8 cellular contexts compared by ENCODE assay signal in the genomic region with DNA sequence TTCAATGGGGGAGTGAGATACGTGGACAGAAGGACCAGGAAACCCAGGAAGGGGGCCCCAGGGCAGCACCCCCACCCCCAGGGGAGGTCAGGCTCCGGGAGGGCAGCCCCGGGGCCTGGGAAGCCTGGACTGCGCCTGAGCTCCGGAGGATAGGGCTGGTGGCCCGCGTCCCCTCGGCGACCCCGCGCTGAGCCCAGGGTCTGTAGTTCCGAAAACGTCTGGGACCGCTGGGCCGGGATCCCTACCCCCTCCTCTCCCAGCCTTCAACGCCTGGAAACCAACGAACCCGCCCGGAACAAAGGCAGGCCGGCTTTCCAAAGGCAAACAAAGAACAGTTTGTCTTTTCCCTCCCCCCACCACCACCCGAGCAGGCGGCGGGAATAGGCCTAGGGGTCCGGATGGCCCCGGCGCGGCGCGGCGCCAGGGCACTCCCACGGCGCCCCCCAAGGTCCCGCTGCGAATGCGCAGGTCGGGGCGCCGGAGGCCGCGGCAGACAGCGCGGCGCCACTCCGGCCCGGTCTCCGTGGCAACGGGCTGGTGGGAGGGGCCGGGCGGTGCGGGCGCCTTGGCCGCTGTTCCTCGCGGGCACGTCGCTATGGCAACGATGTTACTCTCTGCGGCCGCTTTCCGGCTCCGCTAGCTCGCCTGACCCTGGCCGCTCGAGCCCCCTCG. TPM values are rescaled to one million over a fixed set of nuclear protein-coding genes. Genes with fewer than 3 reads are reported as not detected.
DNase-seq lines count a peak whose midpoint lies in the region; TF ChIP-seq lines count a peak whose summit lies in the region.

No MANE protein-coding gene starts in this region.

- peak overlapping the region; percentile 52 to 81 (median 76) for H3K4me3 Mint-ChIP-seq in CD4-positive, alpha-beta memory T cell

- H3K36me3 ChIP-seq in CD4-positive, alpha-beta memory T cell (ENCODE audit: insufficient read depth, low read length): no peaks in the 10 kb centered on the region
- H3K36me3 ChIP-seq in right atrium auricular region (no peaks in the 10 kb centered on the region), urinary bladder (ENCODE audit: insufficient read depth) (no peaks in the 10 kb centered on the region)

- H3K4me1 Mint-ChIP-seq in CD4-positive, alpha-beta memory T cell: peaks cover 3 to 6% (median 4%) of the 10 kb centered on the region in 4 donors

- H3K27ac ChIP-seq in CD4-positive, alpha-beta memory T cell (ENCODE audit: low read depth, low read length): no peak overlapping the region
- H3K27ac ChIP-seq in angular gyrus (ENCODE audit: low read depth, low read length) (peak overlapping the region; percentile 96), right atrium auricular region (peak overlapping the region; percentile 91 to 92), urinary bladder (ENCODE audit: low read depth) (peak overlapping the region; percentile 99)

- H3K9me3 Mint-ChIP-seq in CD4-positive, alpha-beta memory T cell: no peaks in the 10 kb centered on the region

- H3K36me3 Mint-ChIP-seq in CD4-positive, alpha-beta memory T cell: no peaks in the 10 kb centered on the region

- H3K4me3 ChIP-seq in CD4-positive, alpha-beta memory T cell (ENCODE audit: low read length in 2 of 2): no peak overlapping the region
- peak overlapping the region; percentile 39 to 55 for H3K4me3 ChIP-seq in right atrium auricular region
- H3K4me3 ChIP-seq in urinary bladder (ENCODE audit: low read depth, low read length): peak overlapping the region; percentile 27

- DNase-seq in CD4-positive, alpha-beta memory T cell: peak; percentile 55 to 66 (median 61)
- peak; percentile 40 for DNase-seq in GOT3 (lab: John Stamatoyannopoulos, UW)
- peak; percentile 82 for DNase-seq in NCI-H146 treated with DMSO at 0.1 percent for 48 hours (lab: John Stamatoyannopoulos, UW; ENCODE audit: unreplicated experiment)
- peak; percentile 25 to 82 (median 47) for DNase-seq in T-helper 2 cell
- peak; percentile 91 for DNase-seq in right atrium auricular region (ENCODE audit: low spot score)
- DNase-seq in pulmonary artery endothelial cell (ENCODE audit: low read depth, low spot score): peak; percentile 71

- CTCF ChIA-PET in CD4-positive, alpha-beta memory T cell (lab: Charles Lee; ENCODE audit: partially characterized antibody): no interaction called here

- H3K27me3 ChIP-seq in CD4-positive, alpha-beta memory T cell (ENCODE audit: insufficient read depth, low read length): peaks cover 14% of the 10 kb centered on the region
- H3K27me3 ChIP-seq in right atrium auricular region: no peaks in the 10 kb centered on the region

- peaks cover 13 to 21% of the 10 kb centered on the region in 2 donors for H3K27me3 Mint-ChIP-seq in CD4-positive, alpha-beta memory T cell

- peak overlapping the region in 4 of 7 donors; percentile 36 to 83 (median 44) for H3K27ac Mint-ChIP-seq in CD4-positive, alpha-beta memory T cell

- intact Hi-C loops in CD4-positive, alpha-beta memory T cell (cut with micrococcal nuclease): no loop called here

- POLR2A ChIA-PET in CD4-positive, alpha-beta memory T cell (lab: Charles Lee; ENCODE audit: partially characterized antibody): interaction anchor here (0.7 kb wide), 1 partner anchor 905 kb away, joined by 3 read pairs; no protein-coding TSS in a partner anchor

- TF ChIP-seq CTCF in right atrium auricular region (IDR thresholded peaks at IDR 0.05): no peak

- under 1% methylated on average over 65 of the region's 65 CpGs for WGBS in urinary bladder

- H3K9me3 ChIP-seq in CD4-positive, alpha-beta memory T cell (ENCODE audit: control insufficient read depth in 1 of 2, low read length in 2 of 2): no peaks in the 10 kb centered on the region
- no peaks in the 10 kb centered on the region for H3K9me3 ChIP-seq in right atrium auricular region

- peaks cover 7% of the 10 kb centered on the region for H3K4me1 ChIP-seq in CD4-positive, alpha-beta memory T cell (ENCODE audit: insufficient read depth, low read length)
- H3K4me1 ChIP-seq in right atrium auricular region (peaks cover 0 to 30% of the 10 kb centered on the region in 2 donors), urinary bladder (ENCODE audit: insufficient read depth) (no peaks in the 10 kb centered on the region)

RNA-seq across cellular contexts. Expression of gene IGLL1, which starts 58.5 kb away (rescaled TPM):
- not detected for total RNA-seq in CD4-positive, alpha-beta memory T cell
- not detected for polyA plus RNA-seq in CD4-positive, alpha-beta memory T cell
- total RNA-seq in right atrium auricular region (not detected), pulmonary artery endothelial cell (not detected in 2 replicates), urinary bladder (not detected)
- polyA plus RNA-seq in urinary bladder: not detected

Comparison
In these comparisons a context has a peak if more than half of its experiments do, and no peak if none do; other contexts are left out.
1. DNase-seq: peak in every context shown above with its lines; median percentile 91 in right atrium auricular region; 82 in NCI-H146 treated with DMSO at 0.1 percent for 48 hours; 71 in pulmonary artery endothelial cell; 61 in CD4-positive, alpha-beta memory T cell; 47 in T-helper 2 cell; 40 in GOT3.
2. H3K4me3 ChIP-seq: peak in right atrium auricular region (2 of 2) and urinary bladder (single experiment); none in CD4-positive, alpha-beta memory T cell (0 of 2).